Comparison of ENCODE assay signal across 8 cellular contexts in genomic region chr15:89416339-89417183, GRCh38.
DNase-seq lines count a peak whose midpoint lies in the region; ATAC-seq and TF ChIP-seq lines count a peak whose summit lies in the region.

No MANE protein-coding gene starts in this region.

- H2AFZ ChIP-seq in OCI-LY1 (ENCODE audit: low read length) (no peak overlapping the region), fibroblast of lung (ENCODE audit: low read length) (no peak overlapping the region), osteoblast (ENCODE audit: low read length) (no peak overlapping the region)

- no peaks in the 10 kb centered on the region for H3K9me2 ChIP-seq in OCI-LY1 (ENCODE audit: low read depth, low read length)

- peaks cover 5% of the 10 kb centered on the region; the same call in 1 of the 2 replicates for H3K27me3 ChIP-seq in OCI-LY1 (ENCODE audit: insufficient read depth, low read length)
- H3K27me3 ChIP-seq in fibroblast of lung (ENCODE audit: control insufficient read depth, insufficient read depth, low read length) = peaks cover 48% of the 10 kb centered on the region
- H3K27me3 ChIP-seq in osteoblast (ENCODE audit: insufficient read depth, low read length) = peaks cover 93% of the 10 kb centered on the region
- peaks cover 0 to 67% (median 24%) of the 10 kb centered on the region in 4 donors for H3K27me3 ChIP-seq in upper lobe of left lung

- no peaks in the 10 kb centered on the region for H4K20me1 ChIP-seq in OCI-LY1 (ENCODE audit: insufficient read depth, low read length)
- no peaks in the 10 kb centered on the region for H4K20me1 ChIP-seq in fibroblast of lung (ENCODE audit: control insufficient read depth, extremely low read depth, insufficient read depth, low read length)
- peaks cover 16% of the 10 kb centered on the region for H4K20me1 ChIP-seq in osteoblast (ENCODE audit: insufficient read depth, low read length)

- H3K4me2 ChIP-seq in OCI-LY1 (ENCODE audit: low read length) (no peak overlapping the region), fibroblast of lung (ENCODE audit: extremely low read depth, insufficient read depth, low read length) (no peak overlapping the region), osteoblast (ENCODE audit: insufficient read depth, low read length) (no peak overlapping the region)

- TF ChIP-seq POLR2A in upper lobe of left lung (IDR thresholded peaks at IDR 0.05) = no peak

- H3K4me1 ChIP-seq in OCI-LY1 (ENCODE audit: insufficient read depth, low read length, severe bottlenecking) = peaks cover 4% of the 10 kb centered on the region
- H3K4me1 ChIP-seq in fibroblast of lung (ENCODE audit: control insufficient read depth, extremely low read depth, insufficient read depth, low read length) = no peaks in the 10 kb centered on the region
- H3K4me1 ChIP-seq in osteoblast (ENCODE audit: insufficient read depth, low read length) = no peaks in the 10 kb centered on the region
- H3K4me1 ChIP-seq in upper lobe of left lung = peaks cover 0 to 9% (median 3%) of the 10 kb centered on the region in 4 donors

- TF ChIP-seq CTCF in OCI-LY1 (IDR thresholded peaks at IDR 0.05; ENCODE audit: low read length) = peak; percentile 97
- TF ChIP-seq CTCF in fibroblast of lung (conservative IDR thresholded peaks at IDR 0.05 in 1 of 2, IDR thresholded peaks at IDR 0.05 in 1 of 2; ENCODE audit: low read depth in 1 of 2, low read length in 2 of 2) = peak; percentile 62 to 76
- TF ChIP-seq CTCF in osteoblast (IDR thresholded peaks at IDR 0.05; ENCODE audit: extremely low read depth, low read depth, low read length) = peak; percentile 84
- TF ChIP-seq CTCF in upper lobe of left lung (IDR thresholded peaks at IDR 0.05) = peak; percentile 56 to 74 (median 66)

- H3K36me3 ChIP-seq in OCI-LY1 (ENCODE audit: insufficient read depth, low read length) (no peaks in the 10 kb centered on the region), fibroblast of lung (ENCODE audit: control insufficient read depth, insufficient read depth, low read length) (no peaks in the 10 kb centered on the region), osteoblast (ENCODE audit: insufficient read depth, low read length) (no peaks in the 10 kb centered on the region), upper lobe of left lung (no peaks in the 10 kb centered on the region)

- 7 to 8% methylated on average over 28 to 32 of the region's 47 CpGs for WGBS in upper lobe of left lung, 2 donors

- H3K4me3 ChIP-seq in OCI-LY1 (ENCODE audit: low read depth, low read length, poor library complexity, severe bottlenecking) (no peak overlapping the region), fibroblast of lung (replicated peaks in 1 of 4; ENCODE audit: control extremely low read depth in 1 of 4, insufficient read depth in 1 of 4, low read depth in 3 of 4, low read length in 4 of 4) (no peak overlapping the region), osteoblast (ENCODE audit: insufficient read depth, low read length) (no peak overlapping the region), upper lobe of left lung (no peak overlapping the region)

- no peak overlapping the region for H3K27ac ChIP-seq in OCI-LY1 (ENCODE audit: low read depth, low read length, poor library complexity, severe bottlenecking)
- no peak overlapping the region for H3K27ac ChIP-seq in fibroblast of lung (ENCODE audit: insufficient read depth, low read length)
- no peak overlapping the region for H3K27ac ChIP-seq in osteoblast (ENCODE audit: low read depth, low read length)
- no peak overlapping the region for H3K27ac ChIP-seq in upper lobe of left lung

- H3F3A ChIP-seq in OCI-LY1 (ENCODE audit: insufficient read depth, low read length) = no peaks in the 10 kb centered on the region

- DNase-seq in COR-L47 (lab: John Stamatoyannopoulos, UW) = peak; percentile 83
- peak; percentile 38 for DNase-seq in activated T-cell treated with anti-CD3 and anti-CD28 coated beads for 1 hour (ENCODE audit: low read depth)
- peak; percentile 27 to 48 for DNase-seq in fibroblast of lung (ENCODE audit: low read depth in 2 of 2)
- DNase-seq in osteoblast (ENCODE audit: insufficient read length, low spot score, missing footprints) = peak; percentile 95
- peak; percentile 62 to 91 for DNase-seq in upper lobe of left lung

- no peaks in the 10 kb centered on the region for H3K79me2 ChIP-seq in OCI-LY1 (ENCODE audit: insufficient read depth, low read length)
- H3K79me2 ChIP-seq in fibroblast of lung (ENCODE audit: control insufficient read depth, insufficient read depth, low read length) = no peaks in the 10 kb centered on the region
- no peaks in the 10 kb centered on the region for H3K79me2 ChIP-seq in osteoblast (ENCODE audit: insufficient read depth, low read length)

- no peaks in the 10 kb centered on the region for H3K9me3 ChIP-seq in OCI-LY1 (ENCODE audit: low read length)
- H3K9me3 ChIP-seq in fibroblast of lung (ENCODE audit: control insufficient read depth, insufficient read depth, low read depth, low read length) = no peaks in the 10 kb centered on the region
- H3K9me3 ChIP-seq in osteoblast (ENCODE audit: low read depth, low read length) = no peaks in the 10 kb centered on the region
- H3K9me3 ChIP-seq in upper lobe of left lung = no peaks in the 10 kb centered on the region

- ATAC-seq in GM19455 (IDR thresholded peaks at IDR 0.05; ENCODE audit: unreplicated experiment) = peak; percentile 89
- ATAC-seq in HG03571 (IDR thresholded peaks at IDR 0.05; ENCODE audit: unreplicated experiment) = peak; percentile 73
- peak; percentile 74 for ATAC-seq in upper lobe of left lung (ENCODE audit: low FRiP score in 2 of 2)

- no peak for TF ChIP-seq EP300 in upper lobe of left lung (IDR thresholded peaks at IDR 0.05)

- H3K9ac ChIP-seq in OCI-LY1 (ENCODE audit: low read length) = no peak overlapping the region
- H3K9ac ChIP-seq in fibroblast of lung (ENCODE audit: insufficient read depth, low read length) = no peak overlapping the region

Comparison
In these comparisons a context has a peak if more than half of its experiments do, and no peak if none do; other contexts are left out.
1. DNase-seq: peak in every context shown above with its lines; median percentile 95 in osteoblast; 83 in COR-L47; 76 in upper lobe of left lung; 38 in activated T-cell treated with anti-CD3 and anti-CD28 coated beads for 1 hour; 38 in fibroblast of lung.